ENCODE assay signal across 16 cellular contexts in genomic region chr9:7988644-7989280, GRCh38.
"Had no signal": no experiment of that assay in that cellular context is flagged by ENCODE, and none has a peak within 500 bp of the region (broad histone marks: within the 10 kb centered on the region; RNA-seq: fewer than 3 reads in every experiment).

No MANE protein-coding gene starts in this region.

- DNase-seq: activated CD4-positive, CD25-positive, alpha-beta regulatory T cell; colonic mucosa; erythroblast; foreskin melanocyte; hypothalamus; kidney; left ventricle myocardium superior; stimulated activated CD4-positive, alpha-beta T cell treated with anti-CD3 and anti-CD28 coated beads, Interleukin-2, amount 100 ng/mL, for 24 hours; stimulated activated naive CD8-positive, alpha-beta T cell treated with anti-CD3 and anti-CD28 coated beads, Interleukin-15, Interleukin-2, amounts not matched to agents 100 U/mL and 50 U/mL, for 24 hours; substantia nigra; T1000; uterus had no signal

- H3K4me1 ChIP-seq: ascending aorta, colonic mucosa, right atrium auricular region, uterus had no signal

- H3K36me3 ChIP-seq: ascending aorta, colonic mucosa, right atrium auricular region, tibial nerve, uterus had no signal

- H3K4me3 ChIP-seq: ascending aorta, colonic mucosa, right atrium auricular region, tibial nerve, uterus had no signal

- FAIRE-seq: endometrium, kidney had no signal

- H3K27me3 ChIP-seq: ascending aorta, colonic mucosa, right atrium auricular region, tibial nerve, uterus had no signal

- H3K9me3 ChIP-seq: ascending aorta, colonic mucosa, right atrium auricular region, tibial nerve, uterus had no signal

- ATAC-seq: left ventricle myocardium superior; stimulated activated naive CD8-positive, alpha-beta T cell treated with anti-CD3 and anti-CD28 coated beads, Interleukin-15, Interleukin-2, amounts not matched to agents 100 U/mL and 50 U/mL, for 24 hours had no signal

- H3K27ac ChIP-seq: ascending aorta, colonic mucosa, right atrium auricular region, tibial nerve, uterus had no signal
